Comparison of ENCODE assay signal across 17 cellular contexts in genomic region chr6:168815229-168815628, GRCh38.
A peak's percentile ranks its signal among the peaks of the same experiment; 100 is the strongest.
DNase-seq lines count a peak whose midpoint lies in the region; ATAC-seq, FAIRE-seq and TF ChIP-seq lines count a peak whose summit lies in the region.
"Had no signal": no experiment of that assay in that cellular context is flagged by ENCODE, and none has a peak within 500 bp of the region (broad histone marks: within the 10 kb centered on the region; RNA-seq: fewer than 3 reads in every experiment).

No MANE protein-coding gene starts in this region.

- H3K9me3 ChIP-seq in DND-41 (ENCODE audit: insufficient read depth, low read length, severe bottlenecking) (peaks cover 11% of the 10 kb centered on the region), H1 (ENCODE audit: insufficient read depth in 2 of 2, low read depth in 1 of 2, low read length in 1 of 2) (no peaks in the 10 kb centered on the region)

- POLR2A ChIA-PET in H1 (lab: Charles Lee; ENCODE audit: partially characterized antibody), result no interaction called here

- no peak overlapping the region for H2BK12ac ChIP-seq in H1 (ENCODE audit: low read depth, low read length)

- no peaks in the 10 kb centered on the region for H3K79me2 ChIP-seq in DND-41 (ENCODE audit: insufficient read depth, low read length)
- H3K79me2 ChIP-seq in H1 (ENCODE audit: control insufficient read depth in 1 of 2, insufficient read depth in 2 of 2, low read length in 2 of 2), result no peaks in the 10 kb centered on the region

- DNase-seq in DND-41 (no peak), LNCaP clone FGC (ENCODE audit: low read depth) (no peak), H1 (ENCODE audit: low read depth in 1 of 2, low spot score in 2 of 2) (no peak), neural crest cell (ENCODE audit: low read depth, low spot score) (no peak), GM13976 (ENCODE audit: low spot score) (no peak), NCI-H2196 (lab: John Stamatoyannopoulos, UW; ENCODE audit: unreplicated experiment) (no peak)
- DNase-seq in activated T-cell treated with anti-CD3 and anti-CD28 coated beads, Interleukin-2, amount 50 U/mL, for 1 hour, result no peak
- DNase-seq: activated CD4-positive, alpha-beta T cell treated with anti-CD3 and anti-CD28 coated beads for 1 hour; central memory CD4-positive, alpha-beta T cell; head of caudate nucleus; kidney glomerular epithelial cell; NCI-H1436 treated with DMSO at 0.1 percent for 48 hours; NCI-H510A treated with DMSO at 0.1 percent for 48 hours; stimulated activated CD8-positive, alpha-beta memory T cell treated with anti-CD3 and anti-CD28 coated beads, Interleukin-4, amount 100 ng/mL, for 48 hours; T-helper 1 cell had no signal

- H3K23ac ChIP-seq in H1 (ENCODE audit: insufficient read length), result no peak overlapping the region

- H3K27me3 Mint-ChIP-seq in neural crest cell (ENCODE audit: low read depth), result no peaks in the 10 kb centered on the region

- no peak overlapping the region for H4K91ac ChIP-seq in H1 (replicated peaks; ENCODE audit: insufficient read length, low read length)

- H4K20me1 ChIP-seq in DND-41 (ENCODE audit: insufficient read depth, low read length) (no peaks in the 10 kb centered on the region), H1 (replicated peaks in 1 of 2; ENCODE audit: control insufficient read depth in 1 of 2, insufficient read depth in 2 of 2, low read length in 2 of 2) (no peaks in the 10 kb centered on the region)

- H3K79me1 ChIP-seq in H1 (ENCODE audit: low read depth, low read length), result no peaks in the 10 kb centered on the region

- H3K9me3 Mint-ChIP-seq in neural crest cell, result peaks cover 15% of the 10 kb centered on the region

- no peak for TF ChIP-seq EP300 in H1 (IDR thresholded peaks at IDR 0.05; ENCODE audit: borderline replicate concordance in 1 of 2, low read depth in 2 of 2, low read length in 2 of 2)

- H2BK20ac ChIP-seq in H1 (ENCODE audit: low read length), result no peak overlapping the region

- ATAC-seq in DND-41 (ENCODE audit: insufficient read depth, low read depth) (no peak), GM19328 (IDR thresholded peaks at IDR 0.05; ENCODE audit: unreplicated experiment) (no peak)
- ATAC-seq: activated naive CD4-positive, alpha-beta T cell treated with anti-CD3 and anti-CD28 coated beads, Interleukin-2, amount 50 U/mL, for 72 hours had no signal

- no peaks in the 10 kb centered on the region for H3K23me2 ChIP-seq in H1 (ENCODE audit: low read depth, low read length)

- CTCF ChIA-PET in H1 (lab: Charles Lee; ENCODE audit: partially characterized antibody), result interaction anchor here (0.6 to 3.0 kb wide), 6 partner anchors 10 to 364 kb away, joined by 3 to 18 read pairs (median 4); no protein-coding TSS in a partner anchor

- H2BK5ac ChIP-seq in H1 (ENCODE audit: low read depth, low read length), result no peak overlapping the region

- H3K14ac ChIP-seq in H1 (ENCODE audit: insufficient read length), result no peak overlapping the region

- no peak overlapping the region for H3K56ac ChIP-seq in H1 (replicated peaks; ENCODE audit: insufficient read length, low read depth, low read length)

- H3K4me1 ChIP-seq in DND-41 (ENCODE audit: insufficient read depth, low read length), result no peaks in the 10 kb centered on the region
- no peaks in the 10 kb centered on the region for H3K4me1 ChIP-seq in H1 (replicated peaks in 1 of 4; ENCODE audit: control insufficient read depth in 3 of 4, insufficient read depth in 4 of 4, low read length in 3 of 4)

- H3K4me3 ChIP-seq in DND-41 (ENCODE audit: low read depth in 1 of 2, low read length in 2 of 2) (no peak overlapping the region), LNCaP clone FGC (ENCODE audit: low read depth, low read length) (no peak overlapping the region), H1 (ENCODE audit: extremely low read depth in 1 of 4, insufficient read depth in 2 of 4, low read depth in 3 of 4, low read length in 4 of 4) (no peak overlapping the region)

- H3K36me3 Mint-ChIP-seq in neural crest cell (ENCODE audit: low read depth), result peaks cover 8% of the 10 kb centered on the region
- H3K36me3 Mint-ChIP-seq: activated naive CD4-positive, alpha-beta T cell treated with anti-CD3 and anti-CD28 coated beads, Interleukin-2, amount 50 U/mL, for 72 hours had no signal

- no peak overlapping the region for H4K8ac ChIP-seq in H1 (ENCODE audit: extremely low read depth, insufficient read depth, low read length)

- no peak for TF ChIP-seq POLR2A in H1 (IDR thresholded peaks at IDR 0.05; ENCODE audit: control extremely low read depth in 1 of 2, low read depth in 2 of 2, low read length in 2 of 2)

- H2AFZ ChIP-seq in DND-41 (ENCODE audit: low read depth, low read length), result no peak overlapping the region
- H2AFZ ChIP-seq in H1 (ENCODE audit: low read length), result no peak overlapping the region

- no peak overlapping the region for H2BK15ac ChIP-seq in H1 (ENCODE audit: low read length)

- no peak for FAIRE-seq in H1 (lab: Jason Lieb, UNC)

- no peak overlapping the region for H3K18ac ChIP-seq in H1 (ENCODE audit: extremely low read depth, low read length)

- no peak overlapping the region for H3K27ac Mint-ChIP-seq in neural crest cell (ENCODE audit: unreplicated experiment)
- H3K27ac Mint-ChIP-seq: activated naive CD4-positive, alpha-beta T cell treated with anti-CD3 and anti-CD28 coated beads, Interleukin-2, amount 50 U/mL, for 72 hours had no signal

- H3K4me1 Mint-ChIP-seq in neural crest cell, result no peaks in the 10 kb centered on the region

- no peak overlapping the region for H3K27ac ChIP-seq in DND-41 (ENCODE audit: low read length)
- no peak overlapping the region for H3K27ac ChIP-seq in H1 (ENCODE audit: low read depth, low read length)

- peak; percentile 47 to 53; a peak in 3 of 4 replicates for TF ChIP-seq RAD21 in H1 (IDR thresholded peaks at IDR 0.05 in 1 of 2, conservative IDR thresholded peaks at IDR 0.05 in 1 of 2; ENCODE audit: low read depth in 2 of 2, low read length in 2 of 2)

- H3K36me3 ChIP-seq in DND-41 (ENCODE audit: insufficient read depth, low read length), result no peaks in the 10 kb centered on the region
- H3K36me3 ChIP-seq in H1 (ENCODE audit: control insufficient read depth in 2 of 4, insufficient read depth in 4 of 4, low read length in 3 of 4), result no peaks in the 10 kb centered on the region

- TF ChIP-seq CTCF in DND-41 (IDR thresholded peaks at IDR 0.05; ENCODE audit: borderline replicate concordance, extremely low read depth, low read length, poor library complexity, severe bottlenecking), result peak; percentile 37
- peak; percentile 52 for TF ChIP-seq CTCF in LNCaP clone FGC (IDR thresholded peaks at IDR 0.05; ENCODE audit: control insufficient read depth, extremely low read depth, insufficient read depth)
- peak; percentile 42 to 80 (median 74) for TF ChIP-seq CTCF in H1 (IDR thresholded peaks at IDR 0.05; ENCODE audit: control extremely low read depth in 1 of 3, insufficient read depth in 1 of 3, low read depth in 1 of 3, low read length in 3 of 3)
- TF ChIP-seq CTCF in neural crest cell (conservative IDR thresholded peaks at IDR 0.05), result peak; percentile 51
- TF ChIP-seq CTCF in GM13976 (IDR thresholded peaks at IDR 0.05; ENCODE audit: borderline replicate concordance, control extremely low read depth, extremely low read depth, insufficient read depth, missing control alignments), result no peak

- H2AK5ac ChIP-seq in H1 (ENCODE audit: low read depth, low read length), result no peak overlapping the region

- H3K27me3 ChIP-seq in DND-41 (ENCODE audit: insufficient read depth, low read length, poor library complexity) (no peaks in the 10 kb centered on the region), H1 (replicated peaks in 1 of 4; ENCODE audit: control insufficient read depth in 3 of 4, extremely low read depth in 1 of 4, insufficient read depth in 3 of 4, low read length in 3 of 4) (no peaks in the 10 kb centered on the region)

- H4K5ac ChIP-seq in H1 (ENCODE audit: insufficient read length, low read depth, low read length), result no peak overlapping the region

- 83% methylated on average over 5 of the region's 5 CpGs; no CpG with 5 or more reads in 1 of the 2 experiments for WGBS in H1 (ENCODE audit: extremely low coverage in 1 of 2, insufficient coverage in 1 of 2, insufficient read length in 1 of 2, insufficient replicate concordance in 2 of 2, low coverage in 1 of 2, low lambda C conversion rate in 2 of 2, missing lambda C conversion rate in 1 of 2), 2 experiments

- H2BK120ac ChIP-seq in H1 (replicated peaks; ENCODE audit: low read depth, low read length), result no peak overlapping the region

- H3K4ac ChIP-seq in H1 (replicated peaks; ENCODE audit: insufficient read length, low read depth, low read length), result no peak overlapping the region

- H3K4me2 ChIP-seq in DND-41 (ENCODE audit: insufficient read depth, low read length) (no peak overlapping the region), H1 (ENCODE audit: insufficient read depth in 1 of 2, low read depth in 2 of 2, low read length in 2 of 2) (no peak overlapping the region)

- no peak overlapping the region for H3K4me3 Mint-ChIP-seq in neural crest cell

- in situ Hi-C loops in GM13976 (cut with MboI; ENCODE audit: low sequenced_read_pairs, unreplicated experiment), result no loop called here

- H3K9ac ChIP-seq in DND-41 (ENCODE audit: low read depth, low read length) (no peak overlapping the region), H1 (replicated peaks in 1 of 4; ENCODE audit: extremely low read depth in 1 of 4, low read depth in 3 of 4, low read length in 3 of 4) (no peak overlapping the region)

TF ChIP-seq in H1, 55 proteins besides CTCF, POLR2A, EP300 and RAD21:
- TF ChIP-seq, protein P1, sequence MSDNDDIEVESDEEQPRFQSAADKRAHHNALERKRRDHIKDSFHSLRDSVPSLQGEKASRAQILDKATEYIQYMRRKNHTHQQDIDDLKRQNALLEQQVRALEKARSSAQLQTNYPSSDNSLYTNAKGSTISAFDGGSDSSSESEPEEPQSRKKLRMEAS (IDR thresholded peaks at IDR 0.05), result peak; percentile 48; the same call in 1 of the 2 replicates
- no peak for TF ChIP-seq CTBP2 (IDR thresholded peaks at IDR 0.05; ENCODE audit: borderline replicate concordance, insufficient read depth, insufficient read length, low read length)
